Comparison of ENCODE assay signal across 9 cellular contexts in the genomic region with DNA sequence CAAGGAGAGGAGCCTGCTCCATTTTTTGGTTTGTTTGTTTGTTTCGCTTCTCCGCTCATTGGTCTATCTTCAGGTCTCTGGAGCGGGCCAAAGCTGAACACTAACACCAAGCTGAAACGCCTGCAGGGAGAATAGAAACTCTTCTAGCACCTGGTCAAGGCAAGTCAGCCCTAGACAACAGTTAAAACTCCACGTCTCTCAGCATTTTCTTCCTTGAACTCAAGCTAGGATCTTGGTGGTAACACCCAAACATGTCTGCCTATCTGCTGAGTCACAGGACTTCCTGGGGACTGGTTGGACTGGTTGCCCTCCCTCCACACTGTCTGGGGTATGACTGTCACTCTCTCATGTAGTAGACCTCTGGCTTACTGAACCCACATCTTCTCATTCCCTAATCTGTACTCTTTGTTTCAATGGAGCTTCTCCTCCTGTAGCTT. TPM values are rescaled to one million over a fixed set of nuclear protein-coding genes. Genes with fewer than 3 reads are reported as not detected.
A peak's percentile ranks its signal among the peaks of the same experiment; 100 is the strongest.
DNase-seq lines count a peak whose midpoint lies in the region; ATAC-seq and TF ChIP-seq lines count a peak whose summit lies in the region.
"Had no signal": no experiment of that assay in that cellular context is flagged by ENCODE, and none has a peak within 500 bp of the region (broad histone marks: within the 10 kb centered on the region; RNA-seq: fewer than 3 reads in every experiment).

No MANE protein-coding gene starts in this region.

- no peak overlapping the region for H4K91ac ChIP-seq in neuronal stem cell (ENCODE audit: low read depth, low read length, poor library complexity)

- H3K4ac ChIP-seq in neuronal stem cell (ENCODE audit: low read length) = no peak overlapping the region

- H3K9me3 ChIP-seq in breast epithelium (no peaks in the 10 kb centered on the region), neuronal stem cell (replicated peaks in 1 of 2; ENCODE audit: control insufficient read depth in 2 of 2, insufficient read depth in 1 of 2, low read depth in 1 of 2, low read length in 2 of 2) (no peaks in the 10 kb centered on the region), gastrocnemius medialis (no peaks in the 10 kb centered on the region)

- H2BK15ac ChIP-seq in neuronal stem cell (ENCODE audit: low read length) = no peak overlapping the region

- intact Hi-C loops in breast epithelium (cut with DNase I; ENCODE audit: low total_unique reads) (no loop called here), gastrocnemius medialis (cut with DNase I; ENCODE audit: low total_unique reads) (no loop called here)

- WGBS in neuronal stem cell (ENCODE audit: extremely low coverage in 2 of 2, insufficient read length in 2 of 2, insufficient replicate concordance in 1 of 2), 2 donors = no CpG with 5 or more reads among the region's 5 CpGs

- H4K8ac ChIP-seq in neuronal stem cell (ENCODE audit: low read depth, low read length) = no peak overlapping the region

- H3K18ac ChIP-seq in neuronal stem cell (ENCODE audit: low read length) = no peak overlapping the region

- H2BK12ac ChIP-seq in neuronal stem cell (ENCODE audit: low read length) = no peak overlapping the region

- ATAC-seq in gastrocnemius medialis (no peak), GM18873 (IDR thresholded peaks at IDR 0.05; ENCODE audit: low FRiP score, unreplicated experiment) (no peak)

- H3K27ac ChIP-seq in breast epithelium (peak overlapping the region; percentile 1 to 35), neuronal stem cell (replicated peaks; ENCODE audit: low read length) (no peak overlapping the region), gastrocnemius medialis (no peak overlapping the region)
- H3K27ac ChIP-seq: SK-N-MC had no signal

- no peak overlapping the region for H3K14ac ChIP-seq in neuronal stem cell (ENCODE audit: low read length)

- H3K9ac ChIP-seq in neuronal stem cell (ENCODE audit: low read depth, low read length, poor library complexity) = no peak overlapping the region

- no peak overlapping the region for H3K4me3 ChIP-seq in breast epithelium
- no peak overlapping the region for H3K4me3 ChIP-seq in neuronal stem cell (ENCODE audit: low read length in 2 of 2)
- H3K4me3 ChIP-seq in gastrocnemius medialis = no peak overlapping the region
- H3K4me3 ChIP-seq: SK-N-MC had no signal

- no peak overlapping the region for H2BK5ac ChIP-seq in neuronal stem cell (ENCODE audit: low read length)

- no peaks in the 10 kb centered on the region for H3K4me1 ChIP-seq in breast epithelium
- peaks cover 3 to 9% of the 10 kb centered on the region in 2 donors for H3K4me1 ChIP-seq in neuronal stem cell (ENCODE audit: control insufficient read depth in 2 of 2, insufficient read depth in 1 of 2, low read depth in 1 of 2, low read length in 2 of 2)
- peaks cover 12 to 13% of the 10 kb centered on the region in 2 donors for H3K4me1 ChIP-seq in gastrocnemius medialis

- TF ChIP-seq POLR2A in breast epithelium (IDR thresholded peaks at IDR 0.05) (no peak), gastrocnemius medialis (IDR thresholded peaks at IDR 0.05) (no peak)

- DNase-seq in ELF-1 (ENCODE audit: low read depth, low spot score) (peak; percentile 59), M059J (ENCODE audit: low read depth) (peak; percentile 73), breast epithelium (ENCODE audit: low spot score in 2 of 2) (no peak), neuronal stem cell (ENCODE audit: low spot score) (no peak), gastrocnemius medialis (no peak), midbrain (lab: John Stamatoyannopoulos, UW) (no peak)
- DNase-seq in activated naive CD4-positive, alpha-beta T cell treated with anti-CD3 and anti-CD28 coated beads, Interleukin-2, amount 50 U/mL, for 16 hours = no peak

- no peaks in the 10 kb centered on the region for H3K36me3 ChIP-seq in breast epithelium
- H3K36me3 ChIP-seq in neuronal stem cell (replicated peaks in 1 of 2; ENCODE audit: control insufficient read depth in 2 of 2, insufficient read depth in 2 of 2, low read length in 2 of 2) = no peaks in the 10 kb centered on the region
- H3K36me3 ChIP-seq in gastrocnemius medialis = no peaks in the 10 kb centered on the region

- no peak overlapping the region for H2BK120ac ChIP-seq in neuronal stem cell (ENCODE audit: low read depth, low read length)

- H2AK5ac ChIP-seq in neuronal stem cell (ENCODE audit: low read depth, low read length) = no peak overlapping the region

- H3K79me1 ChIP-seq in neuronal stem cell (ENCODE audit: low read depth, low read length) = no peaks in the 10 kb centered on the region

- H2AFZ ChIP-seq in neuronal stem cell (ENCODE audit: low read length) = peak overlapping the region; percentile 62

- H3K4me2 ChIP-seq in neuronal stem cell (ENCODE audit: insufficient read depth, low read length, poor library complexity, severe bottlenecking) = no peak overlapping the region

- in situ Hi-C loops in gastrocnemius medialis (cut with MboI; ENCODE audit: low sequenced_read_pairs in 4 of 4) = no loop called here

- no peak overlapping the region for H3K23ac ChIP-seq in neuronal stem cell (ENCODE audit: low read depth, low read length, poor library complexity)

- TF ChIP-seq CTCF in breast epithelium (IDR thresholded peaks at IDR 0.05) (no peak), gastrocnemius medialis (IDR thresholded peaks at IDR 0.05 in 4 of 5, conservative IDR thresholded peaks at IDR 0.05 in 1 of 5) (no peak)

- no peaks in the 10 kb centered on the region for H3K27me3 ChIP-seq in breast epithelium
- no peaks in the 10 kb centered on the region for H3K27me3 ChIP-seq in neuronal stem cell (ENCODE audit: control insufficient read depth in 3 of 3, insufficient read depth in 3 of 3, low read depth in 1 of 3, low read length in 3 of 3)
- no peaks in the 10 kb centered on the region for H3K27me3 ChIP-seq in gastrocnemius medialis

RNA-seq across cellular contexts. Expression of a gene that starts 23.9 kb away (rescaled TPM):
- total RNA-seq in M059J (2014; rRNA removed; shearing (Covaris generic)) = 59.6 and 78.5 TPM in 2 replicates
- total RNA-seq in breast epithelium (10 to 100 TPM; 63.4 to 97.3 (median 85.5) TPM), gastrocnemius medialis (10 to 100 TPM; 26.0 to 32.1 (median 28.6) TPM)
- polyA plus RNA-seq in neuronal stem cell (2013, experiment 1 of 2) = 133 TPM
- 132 TPM for polyA plus RNA-seq in neuronal stem cell (2013, experiment 2 of 2)

Comparison
In these comparisons a context has a peak if more than half of its experiments do, and no peak if none do; other contexts are left out.
1. DNase-seq: peak in ELF-1 (single experiment) and M059J (single experiment); none in breast epithelium (0 of 2), neuronal stem cell (single experiment), gastrocnemius medialis (0 of 2), midbrain (single experiment) and activated naive CD4-positive, alpha-beta T cell treated with anti-CD3 and anti-CD28 coated beads, Interleukin-2, amount 50 U/mL, for 16 hours (single experiment).
2. H3K27ac ChIP-seq: peak in breast epithelium (2 of 2); none in neuronal stem cell (single experiment) and gastrocnemius medialis (0 of 4).